Comparison of ENCODE assay signal across 9 cellular contexts in the genomic region with DNA sequence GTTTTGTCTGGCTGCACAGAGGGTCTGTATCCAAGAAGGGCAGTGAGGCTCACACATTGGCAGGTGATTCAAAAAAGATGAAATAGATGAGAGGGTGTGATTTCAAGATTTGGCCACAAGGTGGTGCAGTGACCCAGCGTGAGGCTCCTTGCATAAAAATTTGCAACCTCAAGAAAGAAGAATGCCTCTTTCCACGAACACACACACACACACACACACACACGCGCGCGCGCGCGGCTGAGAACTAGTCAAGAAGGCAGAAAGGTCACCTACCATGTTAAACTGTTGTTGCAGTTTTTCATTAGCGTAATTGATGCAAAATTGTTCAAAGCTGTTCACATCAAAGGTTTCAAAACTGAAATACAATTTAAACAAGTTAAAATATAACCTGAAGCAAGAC. TPM values are rescaled to one million over a fixed set of nuclear protein-coding genes. Genes with fewer than 3 reads are reported as not detected.
A peak's percentile ranks its signal among the peaks of the same experiment; 100 is the strongest.
DNase-seq lines count a peak whose midpoint lies in the region; ATAC-seq, FAIRE-seq and TF ChIP-seq lines count a peak whose summit lies in the region.
"Had no signal": no experiment of that assay in that cellular context is flagged by ENCODE, and none has a peak within 500 bp of the region (broad histone marks: within the 10 kb centered on the region; RNA-seq: fewer than 3 reads in every experiment).

No MANE protein-coding gene starts in this region.

- TF ChIP-seq CTCF in GM12865 (IDR thresholded peaks at IDR 0.05; ENCODE audit: insufficient read depth, low read depth, low read length, missing control alignments) (peak; percentile 78), parathyroid adenoma (IDR thresholded peaks at IDR 0.05) (peak; percentile 62), transverse colon (IDR thresholded peaks at IDR 0.05) (peak; percentile 71 to 89 (median 84))

- FAIRE-seq in frontal cortex (lab: Jason Lieb, UNC): no peak

- no peaks in the 10 kb centered on the region for H3K79me2 ChIP-seq in parathyroid adenoma

- H3K27me3 ChIP-seq in parathyroid adenoma (ENCODE audit: control insufficient read depth, insufficient read depth, low read length): no peaks in the 10 kb centered on the region
- no peaks in the 10 kb centered on the region for H3K27me3 ChIP-seq in transverse colon

- no peaks in the 10 kb centered on the region for H3K36me3 ChIP-seq in parathyroid adenoma (ENCODE audit: control insufficient read depth, insufficient read depth, low read length)
- no peaks in the 10 kb centered on the region for H3K36me3 ChIP-seq in transverse colon

- H3K4me1 ChIP-seq in parathyroid adenoma: no peaks in the 10 kb centered on the region
- peaks cover 0 to 15% (median 8%) of the 10 kb centered on the region in 4 donors for H3K4me1 ChIP-seq in transverse colon

- intact Hi-C loops in transverse colon (cut with DNase I; ENCODE audit: low total_unique reads): no loop called here

- no peak for TF ChIP-seq POLR2A in transverse colon (IDR thresholded peaks at IDR 0.05)

- TF ChIP-seq EP300 in transverse colon (IDR thresholded peaks at IDR 0.05; ENCODE audit: low read depth): no peak

- H3K4me3 ChIP-seq in GM12865 (ENCODE audit: low read depth, low read length) (peak overlapping the region; percentile 29; the same call in 1 of the 2 replicates), parathyroid adenoma (ENCODE audit: low read depth, low read length) (no peak overlapping the region), transverse colon (no peak overlapping the region)
- H3K4me3 ChIP-seq: skin epidermis had no signal

- no peak for ATAC-seq in HG03095 (IDR thresholded peaks at IDR 0.05; ENCODE audit: unreplicated experiment)

- H3K9me3 ChIP-seq in parathyroid adenoma (ENCODE audit: control insufficient read depth, low read length): no peaks in the 10 kb centered on the region
- H3K9me3 ChIP-seq in transverse colon: no peaks in the 10 kb centered on the region

- H2AFZ ChIP-seq in parathyroid adenoma: no peak overlapping the region

- in situ Hi-C loops in transverse colon (cut with MboI; ENCODE audit: low pct_ligation_motif_present in 1 of 4, low pct_unique_long_range_greater_than_20kb in 1 of 4, low sequenced_read_pairs in 3 of 4): loop anchor here in 3 of 4 donors (5.0 to 25.0 kb wide), 4 partner anchors 331 to 481 kb away; no protein-coding TSS in a partner anchor

- peak; percentile 87 for DNase-seq in GM12865 (ENCODE audit: low read depth)
- DNase-seq in KG1 (lab: John Stamatoyannopoulos, UW): peak; percentile 47
- peak; percentile 72 for DNase-seq in SK-N-DZ (ENCODE audit: low spot score)
- DNase-seq in activated naive CD4-positive, alpha-beta T cell treated with Interleukin-2 at 50 U/mL for 16 hours: peak; percentile 73
- peak; percentile 52 to 79 for DNase-seq in frontal cortex (ENCODE audit: low spot score in 2 of 2)
- peak; percentile 79 for DNase-seq in transverse colon

- no peak overlapping the region for H3K9ac ChIP-seq in parathyroid adenoma

- 3 to 4% methylated on average over 10 of the region's 10 CpGs for WGBS in transverse colon (ENCODE audit: low coverage in 1 of 2), 2 donors

- H3K27ac ChIP-seq in parathyroid adenoma (no peak overlapping the region), transverse colon (peak overlapping the region in 1 of 4 donors; percentile 7)

- H3K4me2 ChIP-seq in parathyroid adenoma (ENCODE audit: low read length): peak overlapping the region; percentile 35

RNA-seq across cellular contexts. Expression of gene MYO5C, which starts 39.2 kb away (rescaled TPM):
- polyA plus RNA-seq in SK-N-DZ (2014; cell fraction: cytosol; rRNA removed): 1.6 and 2.2 TPM in 2 replicates
- 2.0 and 3.5 TPM in 2 replicates for polyA plus RNA-seq in SK-N-DZ (2014; cell fraction: nucleus; rRNA removed)
- total RNA-seq in frontal cortex (1.6 TPM), transverse colon (100 to 1,000 TPM in 1 of 4 donors, 10 to 100 TPM in 3; 56.1 to 151 (median 84.5) TPM)

Comparison
In these comparisons a context has a peak if more than half of its experiments do, and no peak if none do; other contexts are left out.
1. RNA of gene MYO5C, which starts 39.2 kb away (total RNA-seq): 56.1 to 151 TPM in transverse colon; 1.6 TPM in frontal cortex (single experiment); every median in the first group is over 10 times any median in the second.
2. Peak in every context shown above with its lines, with median percentiles within 50 percentile points of each other: DNase-seq and CTCF ChIP-seq.